ENCODE assay signal across 8 cellular contexts in the genomic region with DNA sequence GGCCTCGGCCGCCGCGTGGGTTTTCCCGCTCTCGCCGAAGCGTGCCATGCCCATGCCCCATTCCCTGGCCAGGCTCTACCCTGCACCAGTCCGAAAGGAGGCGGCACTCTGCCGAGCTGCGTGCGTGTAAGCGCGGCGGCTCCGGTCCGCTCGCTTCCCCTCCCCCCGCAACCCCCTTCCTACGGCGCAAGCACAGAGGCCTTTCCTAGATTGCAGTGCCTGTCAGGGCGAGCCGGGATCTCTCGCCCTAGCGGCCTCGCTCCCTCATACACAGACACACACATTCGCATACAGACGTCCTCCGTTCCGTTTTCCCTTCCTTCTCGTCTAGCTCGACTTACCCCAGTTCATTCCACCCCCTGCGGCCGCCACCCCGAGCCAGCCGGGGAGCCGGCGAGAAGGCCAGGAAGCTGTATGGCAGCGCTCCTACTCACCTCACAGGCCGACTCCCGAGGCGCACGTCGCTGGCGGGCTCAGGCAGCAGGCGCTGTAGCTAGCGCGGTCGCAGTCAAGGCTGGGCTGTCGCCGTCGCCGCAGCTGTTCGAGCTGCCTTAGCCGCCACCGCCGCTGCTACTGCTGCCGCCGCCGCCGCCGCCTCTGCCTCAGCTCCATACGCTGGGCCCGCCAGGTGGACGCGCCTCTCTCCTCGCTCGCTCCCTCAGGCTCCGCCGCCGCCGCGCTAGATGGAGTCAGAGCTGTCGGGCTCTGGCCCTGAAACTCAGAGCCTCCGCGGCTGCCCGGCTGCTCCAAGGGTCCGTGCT. TPM values are rescaled to one million over a fixed set of nuclear protein-coding genes. Genes with fewer than 3 reads are reported as not detected.
A peak's percentile ranks its signal among the peaks of the same experiment; 100 is the strongest.
DNase-seq lines count a peak whose midpoint lies in the region; ATAC-seq and TF ChIP-seq lines count a peak whose summit lies in the region.

No MANE protein-coding gene starts in this region.

- H3K4me1 Mint-ChIP-seq in CD8-positive, alpha-beta T cell (ENCODE audit: low read depth) = peaks cover 9% of the 10 kb centered on the region

- CTCF ChIA-PET in CD8-positive, alpha-beta T cell (lab: Charles Lee) = no interaction called here
- CTCF ChIA-PET in SK-N-SH (lab: Yijun Ruan, JAX) (interaction anchor here (0.5 to 1.1 kb wide), 2 partner anchors 677 to 1903 kb away, joined by 3 to 4 read pairs; no protein-coding TSS in a partner anchor), mammary epithelial cell (lab: Charles Lee; ENCODE audit: low non-redundant PET) (no interaction called here)

- H3K27me3 ChIP-seq in CD8-positive, alpha-beta T cell (ENCODE audit: insufficient read depth, low read length) = no peaks in the 10 kb centered on the region
- H3K27me3 ChIP-seq in SK-N-SH (ENCODE audit: insufficient read depth) (no peaks in the 10 kb centered on the region; the same call in 1 of the 2 replicates), mammary epithelial cell (ENCODE audit: insufficient read depth, low read length) (peaks cover 8% of the 10 kb centered on the region), kidney epithelial cell (ENCODE audit: control insufficient read depth, insufficient read depth, low read length) (peaks cover 13% of the 10 kb centered on the region)

- H2AFZ ChIP-seq in SK-N-SH (ENCODE audit: low read depth) = 0 out of 2 replicates have a peak overlapping the region, but pooled peaks have one; percentile 46
- H2AFZ ChIP-seq in mammary epithelial cell (ENCODE audit: low read depth, low read length) = peak overlapping the region; percentile 80

- H3K79me2 ChIP-seq in SK-N-SH (ENCODE audit: insufficient read depth) = no peaks in the 10 kb centered on the region
- H3K79me2 ChIP-seq in mammary epithelial cell (ENCODE audit: insufficient read depth, low read length) = no peaks in the 10 kb centered on the region

- peak overlapping the region; percentile 88 for H3K4me3 Mint-ChIP-seq in CD8-positive, alpha-beta T cell

- no peaks in the 10 kb centered on the region for H4K20me1 ChIP-seq in SK-N-SH (ENCODE audit: insufficient read depth)
- H4K20me1 ChIP-seq in mammary epithelial cell (ENCODE audit: insufficient read depth, low read length) = no peaks in the 10 kb centered on the region

- peaks cover 19% of the 10 kb centered on the region for H3K27me3 Mint-ChIP-seq in CD8-positive, alpha-beta T cell (ENCODE audit: low read depth)

- DNase-seq in CD8-positive, alpha-beta T cell = peak in 4 of 7 experiments; percentile 16 to 53 (median 22)
- peak; percentile 65 for DNase-seq in SK-N-SH
- peak; percentile 23 for DNase-seq in mammary epithelial cell
- no peak for DNase-seq in kidney epithelial cell (ENCODE audit: low read depth)
- peak; percentile 51 for DNase-seq in stimulated activated CD4-positive, alpha-beta T cell treated with anti-CD3 and anti-CD28 coated beads, Interleukin-15, amount 100 ng/mL, for 24 hours
- no peak for DNase-seq in effector CD8-positive, alpha-beta T cell (lab: John Stamatoyannopoulos, UW)

- no peak overlapping the region for H3K9ac ChIP-seq in SK-N-SH
- H3K9ac ChIP-seq in mammary epithelial cell (ENCODE audit: insufficient read depth, low read length) = no peak overlapping the region

- no peaks in the 10 kb centered on the region for H3K9me3 Mint-ChIP-seq in CD8-positive, alpha-beta T cell

- 58% methylated on average over 52 of the region's 79 CpGs for WGBS in SK-N-SH (ENCODE audit: low lambda C conversion rate)
- 46% methylated on average over 23 of the region's 79 CpGs for WGBS in mammary epithelial cell (ENCODE audit: low coverage, missing lambda C conversion rate)

- no peak for TF ChIP-seq RAD21 in SK-N-SH (IDR thresholded peaks at IDR 0.05; ENCODE audit: low read length)

- H3K4me2 ChIP-seq in SK-N-SH (peak overlapping the region; percentile 69; the same call in 1 of the 2 replicates), mammary epithelial cell (ENCODE audit: insufficient read depth, low read depth, low read length) (peak overlapping the region; percentile 87)

- no peaks in the 10 kb centered on the region for H3K9me2 ChIP-seq in SK-N-SH

- peak; percentile 71 for ATAC-seq in CD8-positive, alpha-beta T cell
- peak; percentile 34 for ATAC-seq in GM19372 (IDR thresholded peaks at IDR 0.05; ENCODE audit: low read depth, unreplicated experiment)
- ATAC-seq in HG03460 (IDR thresholded peaks at IDR 0.05; ENCODE audit: unreplicated experiment) = peak; percentile 37

- dilution Hi-C loops in mammary epithelial cell (cut with HindIII; ENCODE audit: low sequenced_read_pairs) = no loop called here

- H3K36me3 ChIP-seq in CD8-positive, alpha-beta T cell (ENCODE audit: insufficient read depth, low read length) = no peaks in the 10 kb centered on the region
- no peaks in the 10 kb centered on the region for H3K36me3 ChIP-seq in SK-N-SH (replicated peaks in 1 of 2; ENCODE audit: control insufficient read depth in 1 of 2, insufficient read depth in 2 of 2, low read length in 1 of 2)
- no peaks in the 10 kb centered on the region for H3K36me3 ChIP-seq in mammary epithelial cell (ENCODE audit: insufficient read depth, low read length)
- no peaks in the 10 kb centered on the region for H3K36me3 ChIP-seq in kidney epithelial cell (ENCODE audit: control insufficient read depth, insufficient read depth, low read length)

- no TSS peak for BruUV-seq in mammary epithelial cell (replicated peaks; lab: Mats Ljungman, UMichigan)

- intact Hi-C loops in CD8-positive, alpha-beta T cell (cut with DNase I, micrococcal nuclease) = no loop called here
- intact Hi-C loops in mammary epithelial cell (cut with micrococcal nuclease) = loop anchor here (10.0 kb wide), 1 partner anchor 350 kb away; a partner anchor contains a TSS

- no peaks in the 10 kb centered on the region for H3F3A ChIP-seq in SK-N-SH (replicated peaks; ENCODE audit: insufficient read depth)

- H3K4me3 ChIP-seq in CD8-positive, alpha-beta T cell (ENCODE audit: low read depth, low read length) = peak overlapping the region; percentile 54
- H3K4me3 ChIP-seq in SK-N-SH (ENCODE audit: low read depth in 2 of 2, low read length in 1 of 2) = peak overlapping the region; percentile 37
- peak overlapping the region in 2 of 3 experiments; percentile 31 to 41 for H3K4me3 ChIP-seq in mammary epithelial cell (replicated peaks in 1 of 3; ENCODE audit: insufficient read depth in 1 of 3, low read depth in 2 of 3, low read length in 3 of 3)
- peak overlapping the region; percentile 12 for H3K4me3 ChIP-seq in kidney epithelial cell (ENCODE audit: low read depth, low read length)

- H3K4me1 ChIP-seq in CD8-positive, alpha-beta T cell (ENCODE audit: insufficient read depth, low read length) = no peaks in the 10 kb centered on the region
- H3K4me1 ChIP-seq in SK-N-SH (ENCODE audit: control insufficient read depth in 1 of 2, insufficient read depth in 2 of 2, low read depth in 1 of 2, low read length in 1 of 2) (no peaks in the 10 kb centered on the region; a peak in 1 of 4 replicates), mammary epithelial cell (ENCODE audit: insufficient read depth, low read length) (peaks cover 6% of the 10 kb centered on the region)

- no peaks in the 10 kb centered on the region for H3K9me3 ChIP-seq in CD8-positive, alpha-beta T cell (ENCODE audit: low read length)
- H3K9me3 ChIP-seq in SK-N-SH (no peaks in the 10 kb centered on the region), mammary epithelial cell (replicated peaks; ENCODE audit: insufficient read depth, low read length) (no peaks in the 10 kb centered on the region)

- TF ChIP-seq EP300 in SK-N-SH (IDR thresholded peaks at IDR 0.05; ENCODE audit: borderline replicate concordance in 1 of 2, low read depth in 1 of 2, low read length in 1 of 2) = no peak

- in situ Hi-C loops in mammary epithelial cell (cut with MboI; ENCODE audit: low sequenced_read_pairs in 2 of 2) = no loop called here

- POLR2A ChIA-PET in CD8-positive, alpha-beta T cell (lab: Charles Lee) = interaction anchor here (1.4 kb wide), 1 partner anchor 310 kb away, joined by 3 read pairs; a partner anchor contains a TSS
- POLR2A ChIA-PET in SK-N-SH (lab: Yijun Ruan, JAX) = no interaction called here

- H3K27ac Mint-ChIP-seq in CD8-positive, alpha-beta T cell = peak overlapping the region; percentile 77

- peak overlapping the region; percentile 20 for H3K27ac ChIP-seq in CD8-positive, alpha-beta T cell (ENCODE audit: low read depth, low read length)
- H3K27ac ChIP-seq in SK-N-SH (ENCODE audit: low read depth in 2 of 2, low read length in 1 of 2) (no peak overlapping the region), mammary epithelial cell (ENCODE audit: insufficient read depth, low read depth, low read length) (no peak overlapping the region)

- no peak for TF ChIP-seq CTCF in CD8-positive, alpha-beta T cell (IDR thresholded peaks at IDR 0.05)
- TF ChIP-seq CTCF in SK-N-SH (IDR thresholded peaks at IDR 0.05) (no peak), mammary epithelial cell (conservative IDR thresholded peaks at IDR 0.05 in 1 of 2, IDR thresholded peaks at IDR 0.05 in 1 of 2; ENCODE audit: extremely low read depth in 1 of 2, insufficient read depth in 1 of 2, low read depth in 1 of 2, low read length in 2 of 2) (no peak), kidney epithelial cell (IDR thresholded peaks at IDR 0.05; ENCODE audit: insufficient read depth, low read length, poor library complexity, severe bottlenecking) (no peak)

- H3K36me3 Mint-ChIP-seq in CD8-positive, alpha-beta T cell = no peaks in the 10 kb centered on the region

TF ChIP-seq in SK-N-SH, 30 proteins besides CTCF, POLR2A, EP300 and RAD21:
- no peak for TF ChIP-seq FOSL2 (IDR thresholded peaks at IDR 0.05; ENCODE audit: borderline replicate concordance, low read depth)
- TF ChIP-seq, protein P1, sequence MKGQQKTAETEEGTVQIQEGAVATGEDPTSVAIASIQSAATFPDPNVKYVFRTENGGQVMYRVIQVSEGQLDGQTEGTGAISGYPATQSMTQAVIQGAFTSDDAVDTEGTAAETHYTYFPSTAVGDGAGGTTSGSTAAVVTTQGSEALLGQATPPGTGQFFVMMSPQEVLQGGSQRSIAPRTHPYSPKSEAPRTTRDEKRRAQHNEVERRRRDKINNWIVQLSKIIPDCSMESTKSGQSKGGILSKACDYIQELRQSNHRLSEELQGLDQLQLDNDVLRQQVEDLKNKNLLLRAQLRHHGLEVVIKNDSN (IDR thresholded peaks at IDR 0.05; ENCODE audit: borderline replicate concordance, low read depth) = no peak

RNA-seq across cellular contexts. Expression of a gene that starts 0.6 kb away (rescaled TPM):
- total RNA-seq in CD8-positive, alpha-beta T cell = under 1 TPM; 0.17 to 0.41 TPM
- under 0.01 TPM in 1 of 2 replicates, not detected in the other for polyA plus RNA-seq in SK-N-SH (2012; rRNA removed)
- not detected in 2 replicates for polyA plus RNA-seq in SK-N-SH (2012; cell fraction: cytosol; rRNA removed)
- polyA plus RNA-seq in SK-N-SH (2012; cell fraction: nucleus; rRNA removed) = not detected in 2 replicates
- under 1 TPM in 1 of 2 donors, not detected in 1; 0.05 TPM for total RNA-seq in mammary epithelial cell
- 0.01 TPM for polyA plus RNA-seq in mammary epithelial cell
- polyA minus RNA-seq in mammary epithelial cell = not detected
- 0.21 TPM in 2 replicates for total RNA-seq in kidney epithelial cell

Comparison
In these comparisons a context has a peak if more than half of its experiments do, and no peak if none do; other contexts are left out.
1. DNase-seq: peak in CD8-positive, alpha-beta T cell (4 of 7), SK-N-SH (single experiment), mammary epithelial cell (single experiment) and stimulated activated CD4-positive, alpha-beta T cell treated with anti-CD3 and anti-CD28 coated beads, Interleukin-15, amount 100 ng/mL, for 24 hours (single experiment); none in kidney epithelial cell (single experiment) and effector CD8-positive, alpha-beta T cell (single experiment).
2. Peak in every context shown above with its lines, with median percentiles within 50 percentile points of each other: ATAC-seq and H3K4me3 ChIP-seq.